9 cellular contexts compared by ENCODE assay signal in genomic region chr16:47016700-47017133, GRCh38.
A peak's percentile ranks its signal among the peaks of the same experiment; 100 is the strongest.
DNase-seq lines count a peak whose midpoint lies in the region; ATAC-seq and TF ChIP-seq lines count a peak whose summit lies in the region.
"Had no signal": no experiment of that assay in that cellular context is flagged by ENCODE, and none has a peak within 500 bp of the region (broad histone marks: within the 10 kb centered on the region; RNA-seq: fewer than 3 reads in every experiment).

No MANE protein-coding gene starts in this region.

- H3K4me3 ChIP-seq in HL-60 (replicated peaks; ENCODE audit: insufficient read depth, low read length): 0 out of 2 replicates have a peak overlapping the region, but pooled peaks have one; percentile 9
- H3K4me3 ChIP-seq in fibroblast of pulmonary artery (replicated peaks; ENCODE audit: low read depth, low read length): no peak overlapping the region
- H3K4me3 ChIP-seq: SJSA1 had no signal

- H3K27ac ChIP-seq in HL-60 (replicated peaks): peak overlapping the region; percentile 81
- H3K27ac ChIP-seq: SJSA1 had no signal

- no peak for ATAC-seq in GM18861 (IDR thresholded peaks at IDR 0.05; ENCODE audit: unreplicated experiment)

- no peaks in the 10 kb centered on the region for H3K27me3 ChIP-seq in HL-60 (ENCODE audit: insufficient read depth, poor library complexity, severe bottlenecking)
- H3K27me3 ChIP-seq: SJSA1 had no signal

- in situ Hi-C loops in ACHN (cut with HindIII; ENCODE audit: low pct_ligation_motif_present, low pct_unique_long_range_greater_than_20kb, low sequenced_read_pairs): no loop called here

- DNase-seq in GDM1 (lab: John Stamatoyannopoulos, UW): peak; percentile 59
- DNase-seq in GM19240 (ENCODE audit: insufficient read length, low spot score): peak; percentile 56
- peak; percentile 41 to 91 for DNase-seq in HL-60 (ENCODE audit: low read depth in 1 of 2, low spot score in 1 of 2)
- peak; percentile 19 for DNase-seq in fibroblast of pulmonary artery (ENCODE audit: low read depth)
- DNase-seq in ACHN: no peak
- no peak for DNase-seq in amygdala (lab: John Stamatoyannopoulos, UW)
- DNase-seq in NCI-H2029 (lab: John Stamatoyannopoulos, UW): no peak

- TF ChIP-seq CTCF in HL-60 (IDR thresholded peaks at IDR 0.05; ENCODE audit: insufficient read depth, low read length) (no peak), fibroblast of pulmonary artery (IDR thresholded peaks at IDR 0.05; ENCODE audit: low read length, missing control alignments) (no peak)

Comparison
In these comparisons a context has a peak if more than half of its experiments do, and no peak if none do; other contexts are left out.
1. DNase-seq: peak in GDM1 (single experiment), GM19240 (single experiment), HL-60 (2 of 2) and fibroblast of pulmonary artery (single experiment); none in ACHN (single experiment), amygdala (0 of 56) and NCI-H2029 (single experiment).